Comparison of ENCODE assay signal across 7 cellular contexts in the genomic region with DNA sequence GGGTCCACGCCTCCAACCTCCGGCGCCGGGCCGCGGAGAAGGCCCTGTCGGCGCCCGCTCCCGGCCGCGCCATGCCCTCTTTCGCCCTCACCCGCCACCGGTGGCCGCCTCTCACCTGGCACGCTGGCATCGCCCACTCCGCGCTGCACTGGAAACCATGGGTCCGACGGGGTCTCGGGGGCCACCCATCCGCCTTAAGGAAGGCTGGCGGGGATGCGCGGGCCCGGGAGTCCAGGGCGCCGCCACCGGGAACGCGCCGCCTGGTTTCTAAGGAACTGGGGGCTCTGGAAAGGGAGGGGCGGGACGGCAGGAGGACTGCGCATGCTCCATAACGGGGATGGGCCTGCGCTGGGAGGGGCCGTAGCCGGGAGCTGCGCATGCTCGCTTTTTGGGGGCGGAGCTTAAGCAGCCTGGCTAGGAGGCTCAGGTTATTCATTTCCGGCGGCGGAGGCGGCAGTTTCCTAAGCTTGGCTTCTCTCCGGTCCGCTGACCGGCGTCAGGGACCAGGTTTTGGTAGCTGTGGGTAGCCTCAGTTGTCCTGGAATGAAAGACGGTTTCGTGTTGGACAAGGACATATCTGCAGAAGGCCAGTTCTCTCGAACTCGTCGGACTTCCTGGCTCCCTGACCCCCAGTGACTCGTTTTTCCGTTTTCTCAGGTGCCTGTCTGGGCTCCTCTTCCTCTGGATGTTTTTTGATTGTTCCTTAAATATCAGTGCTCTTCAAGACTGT.
DNase-seq lines count a peak whose midpoint lies in the region; ATAC-seq and TF ChIP-seq lines count a peak whose summit lies in the region.

Gene GFOD2, minus strand, starts transcription at position 269 of the 730 bp plus-strand sequence. CDS start 33,601 bp downstream, outside the sequence.

- H3K4me3 ChIP-seq in retinal pigment epithelial cell (ENCODE audit: low read length), result peak within 1 kb of the TSS; percentile 94

- ATAC-seq in GM18505 (IDR thresholded peaks at IDR 0.05; ENCODE audit: unreplicated experiment), result peak; percentile 80
- ATAC-seq in HG02981 (IDR thresholded peaks at IDR 0.05; ENCODE audit: unreplicated experiment), result peak; percentile 78

- no peak for TF ChIP-seq CTCF in retinal pigment epithelial cell (conservative IDR thresholded peaks at IDR 0.05; ENCODE audit: low read depth, low read length)

- TF ChIP-seq POLR2A in GM18505 (IDR thresholded peaks at IDR 0.05; ENCODE audit: borderline replicate concordance, extremely low read depth, insufficient read depth, insufficient read length), result peak; percentile 98

- DNase-seq in NCI-H2029 treated with DMSO at 0.1 percent for 48 hours (lab: John Stamatoyannopoulos, UW), result peak; percentile 42
- peak; percentile 99 for DNase-seq in T-helper 9 cell
- DNase-seq in astrocyte of the hippocampus (ENCODE audit: low read depth, low spot score), result peak; percentile 99
- DNase-seq in hippocampal formation (lab: John Stamatoyannopoulos, UW), result peak; percentile 90 to 94
- peak; percentile 70 for DNase-seq in retinal pigment epithelial cell (ENCODE audit: low read depth)

Comparison
In these comparisons a context has a peak if more than half of its experiments do, and no peak if none do; other contexts are left out.
1. Peak in every context shown above with its lines: DNase-seq, ATAC-seq and H3K4me3 ChIP-seq.
2. DNase-seq: peak in every context shown above with its lines; median percentile 99 in T-helper 9 cell; 99 in astrocyte of the hippocampus; 92 in hippocampal formation; 70 in retinal pigment epithelial cell; 42 in NCI-H2029 treated with DMSO at 0.1 percent for 48 hours.